Comparison of ENCODE assay signal across 9 cellular contexts in genomic region chr1:154423303-154423987, GRCh38. TPM values are rescaled to one million over a fixed set of nuclear protein-coding genes. Genes with fewer than 3 reads are reported as not detected.
DNase-seq lines count a peak whose midpoint lies in the region; ATAC-seq and TF ChIP-seq lines count a peak whose summit lies in the region.
"Had no signal": no experiment of that assay in that cellular context is flagged by ENCODE, and none has a peak within 500 bp of the region (broad histone marks: within the 10 kb centered on the region; RNA-seq: fewer than 3 reads in every experiment).

No MANE protein-coding gene starts in this region.

- WGBS in esophagus muscularis mucosa: 17% methylated on average over 5 of the region's 5 CpGs
- WGBS in prostate gland: 18% methylated on average over 5 of the region's 5 CpGs

- H3K9me3 ChIP-seq in CD4-positive, CD25-positive, alpha-beta regulatory T cell (ENCODE audit: control insufficient read depth in 2 of 2, low read length in 2 of 2): no peaks in the 10 kb centered on the region
- H3K9me3 ChIP-seq in esophagus muscularis mucosa (no peaks in the 10 kb centered on the region), prostate gland (no peaks in the 10 kb centered on the region), BE2C (no peaks in the 10 kb centered on the region)

- peak overlapping the region; percentile 43 to 90 (median 45) for H3K27ac Mint-ChIP-seq in CD4-positive, CD25-positive, alpha-beta regulatory T cell

- peak overlapping the region; percentile 50 for H3K27ac ChIP-seq in CD4-positive, CD25-positive, alpha-beta regulatory T cell (ENCODE audit: insufficient read depth, low read length, poor library complexity, severe bottlenecking)
- peak overlapping the region; percentile 91 to 98 (median 98) for H3K27ac ChIP-seq in esophagus muscularis mucosa (replicated peaks in 1 of 4)
- H3K27ac ChIP-seq in prostate gland: peak overlapping the region; percentile 91 to 96
- H3K27ac ChIP-seq: KMS-11 had no signal

- DNase-seq in CD4-positive, CD25-positive, alpha-beta regulatory T cell: peak in 1 of 3 donors; percentile 29
- DNase-seq in RKO (ENCODE audit: low spot score): peak; percentile 80
- DNase-seq in esophagus muscularis mucosa (ENCODE audit: extremely low spot score): no peak
- no peak for DNase-seq in prostate gland (ENCODE audit: low spot score)
- DNase-seq in cerebellar cortex (ENCODE audit: low spot score): no peak
- DNase-seq in BE2C: no peak
- no peak for DNase-seq in D341Med (ENCODE audit: low spot score)

- peak overlapping the region in 3 of 4 donors; percentile 10 to 87 (median 26) for H3K4me3 Mint-ChIP-seq in CD4-positive, CD25-positive, alpha-beta regulatory T cell

- H3K4me1 ChIP-seq in CD4-positive, CD25-positive, alpha-beta regulatory T cell (ENCODE audit: control insufficient read depth, insufficient read depth, low read length, poor library complexity, severe bottlenecking): peaks cover 84% of the 10 kb centered on the region
- H3K4me1 ChIP-seq in esophagus muscularis mucosa (peaks cover 86 to 100% (median 99%) of the 10 kb centered on the region in 4 donors), prostate gland (replicated peaks) (peaks cover 53% of the 10 kb centered on the region), BE2C (peaks cover 7% of the 10 kb centered on the region; the same call in 1 of the 2 replicates)

- no peak for ATAC-seq in CD4-positive, CD25-positive, alpha-beta regulatory T cell (ENCODE audit: low read depth in 2 of 2)
- ATAC-seq in GM18907 (IDR thresholded peaks at IDR 0.05; ENCODE audit: unreplicated experiment): no peak

- H3K4me3 ChIP-seq in CD4-positive, CD25-positive, alpha-beta regulatory T cell (ENCODE audit: low read depth, low read length): no peak overlapping the region
- peak overlapping the region in 1 of 4 donors; percentile 7 for H3K4me3 ChIP-seq in esophagus muscularis mucosa
- no peak overlapping the region for H3K4me3 ChIP-seq in prostate gland
- no peak overlapping the region for H3K4me3 ChIP-seq in BE2C (ENCODE audit: low read depth, low read length)

- H3K27me3 ChIP-seq in CD4-positive, CD25-positive, alpha-beta regulatory T cell (ENCODE audit: control insufficient read depth, insufficient read depth, low read length): no peaks in the 10 kb centered on the region
- H3K27me3 ChIP-seq in esophagus muscularis mucosa: no peaks in the 10 kb centered on the region
- H3K27me3 ChIP-seq in prostate gland (replicated peaks; ENCODE audit: insufficient read depth): no peaks in the 10 kb centered on the region
- no peaks in the 10 kb centered on the region for H3K27me3 ChIP-seq in BE2C

- H3K4me1 Mint-ChIP-seq in CD4-positive, CD25-positive, alpha-beta regulatory T cell: peaks cover 14 to 93% (median 73%) of the 10 kb centered on the region in 4 donors

- H3K9me3 Mint-ChIP-seq in CD4-positive, CD25-positive, alpha-beta regulatory T cell: no peaks in the 10 kb centered on the region

- TF ChIP-seq POLR2A in esophagus muscularis mucosa (IDR thresholded peaks at IDR 0.05; ENCODE audit: low read depth): no peak
- TF ChIP-seq POLR2A in prostate gland (IDR thresholded peaks at IDR 0.05): no peak

- TF ChIP-seq CTCF in esophagus muscularis mucosa (IDR thresholded peaks at IDR 0.05): no peak
- TF ChIP-seq CTCF in prostate gland (IDR thresholded peaks at IDR 0.05): no peak
- no peak for TF ChIP-seq CTCF in BE2C (IDR thresholded peaks at IDR 0.05; ENCODE audit: low read depth, low read length)

- peaks cover 26% of the 10 kb centered on the region for H3K36me3 ChIP-seq in CD4-positive, CD25-positive, alpha-beta regulatory T cell (ENCODE audit: control insufficient read depth, insufficient read depth, low read length)
- H3K36me3 ChIP-seq in esophagus muscularis mucosa: no peaks in the 10 kb centered on the region
- H3K36me3 ChIP-seq in prostate gland: no peaks in the 10 kb centered on the region
- no peaks in the 10 kb centered on the region for H3K36me3 ChIP-seq in BE2C

- H3K27me3 Mint-ChIP-seq in CD4-positive, CD25-positive, alpha-beta regulatory T cell: no peaks in the 10 kb centered on the region

- no peak for TF ChIP-seq EP300 in esophagus muscularis mucosa (IDR thresholded peaks at IDR 0.05)

- peaks cover 32% of the 10 kb centered on the region for H3K36me3 Mint-ChIP-seq in CD4-positive, CD25-positive, alpha-beta regulatory T cell

- intact Hi-C loops in esophagus muscularis mucosa (cut with DNase I) (no loop called here), prostate gland (cut with DNase I) (no loop called here)

RNA-seq across cellular contexts. Expression of gene IL6R, which starts 18.3 kb away (rescaled TPM):
- 135 TPM for total RNA-seq in CD4-positive, CD25-positive, alpha-beta regulatory T cell
- polyA plus RNA-seq in CD4-positive, CD25-positive, alpha-beta regulatory T cell: 10 to 100 TPM; 54.5 to 84.4 (median 62.2) TPM
- total RNA-seq in esophagus muscularis mucosa (10 to 100 TPM; 44.4 to 61.1 (median 54.9) TPM), prostate gland (10 to 100 TPM; 70.1 to 80.7 TPM)
- polyA plus RNA-seq in BE2C (2012; ENCODE audit: insufficient read depth, insufficient read length, low read depth): 0.28 TPM
